Comparison of ENCODE assay signal across 25 cellular contexts in genomic region chr6:152986978-152987377, GRCh38. TPM values are rescaled to one million over a fixed set of nuclear protein-coding genes. Genes with fewer than 3 reads are reported as not detected.
DNase-seq lines count a peak whose midpoint lies in the region; ATAC-seq and TF ChIP-seq lines count a peak whose summit lies in the region.
"Had no signal": no experiment of that assay in that cellular context is flagged by ENCODE, and none has a peak within 500 bp of the region (broad histone marks: within the 10 kb centered on the region; RNA-seq: fewer than 3 reads in every experiment).

No MANE protein-coding gene starts in this region.

- no peaks in the 10 kb centered on the region for H3K27me3 ChIP-seq in sigmoid colon
- H3K27me3 ChIP-seq in PC-3 (ENCODE audit: low read length) = no peaks in the 10 kb centered on the region
- H3K27me3 ChIP-seq: BLaER1 treated with 17β-estradiol and CSF1 and Interleukin-3, amounts not matched to agents 10 nM and 100 nM; dorsolateral prefrontal cortex; stomach; tibial artery had no signal

- TF ChIP-seq CTCF in HEK293 (tag by site-specific recombination; IDR thresholded peaks at IDR 0.05) (no peak), HFFc6 (IDR thresholded peaks at IDR 0.05) (no peak), sigmoid colon (IDR thresholded peaks at IDR 0.05) (no peak), PC-3 (conservative IDR thresholded peaks at IDR 0.05; ENCODE audit: low read depth, low read length) (no peak)

- peaks cover 23% of the 10 kb centered on the region for H3K4me1 Mint-ChIP-seq in activated naive CD4-positive, alpha-beta T cell treated with anti-CD3 and anti-CD28 coated beads for 36 hours (ENCODE audit: low read depth)
- H3K4me1 Mint-ChIP-seq in activated naive CD8-positive, alpha-beta T cell (ENCODE audit: low read depth) = peaks cover 33% of the 10 kb centered on the region
- peaks cover 16 to 24% of the 10 kb centered on the region in 2 donors for H3K4me1 Mint-ChIP-seq in natural killer cell treated with Interleukin-12 subunit alpha and Interleukin-12 subunit beta and Interleukin-15 and Interleukin-18, amount 100 ng/mL, for 72 hours (ENCODE audit: low read depth in 2 of 2)
- H3K4me1 Mint-ChIP-seq in HFFc6 (ENCODE audit: low read depth) = peaks cover 13% of the 10 kb centered on the region

- H3K27me3 Mint-ChIP-seq in activated naive CD4-positive, alpha-beta T cell treated with anti-CD3 and anti-CD28 coated beads for 36 hours (ENCODE audit: low read depth) = no peaks in the 10 kb centered on the region
- H3K27me3 Mint-ChIP-seq in activated naive CD8-positive, alpha-beta T cell = no peaks in the 10 kb centered on the region
- H3K27me3 Mint-ChIP-seq in natural killer cell treated with Interleukin-12 subunit alpha and Interleukin-12 subunit beta and Interleukin-15 and Interleukin-18, amount 100 ng/mL, for 72 hours = no peaks in the 10 kb centered on the region
- H3K27me3 Mint-ChIP-seq in HFFc6 (ENCODE audit: insufficient read depth) = peaks cover 1% of the 10 kb centered on the region
- H3K27me3 Mint-ChIP-seq: central memory CD8-positive, alpha-beta T cell had no signal

- H4K20me1 ChIP-seq in PC-3 (ENCODE audit: low read length) = no peaks in the 10 kb centered on the region

- DNase-seq in activated naive CD4-positive, alpha-beta T cell treated with anti-CD3 and anti-CD28 coated beads for 36 hours = no peak
- no peak for DNase-seq in activated naive CD4-positive, alpha-beta T cell treated with anti-CD3 and anti-CD28 coated beads, Interleukin-2, amount 50 U/mL, for 16 hours
- no peak for DNase-seq in natural killer cell treated with Interleukin-12 subunit alpha and Interleukin-12 subunit beta and Interleukin-15 and Interleukin-18, amount 100 ng/mL, for 72 hours (ENCODE audit: low spot score)
- DNase-seq in HFFc6 = no peak
- no peak for DNase-seq in sigmoid colon
- DNase-seq in PC-3 = no peak
- DNase-seq: activated CD4-positive, alpha-beta T cell treated with anti-CD3 and anti-CD28 coated beads for 48 hours; activated CD8-positive, alpha-beta memory T cell treated with anti-CD3 and anti-CD28 coated beads, Interleukin-2, amount 50 U/mL, for 48 hours; activated gamma-delta T cell treated with Interleukin-2 at 50 U/mL for 16 hours; dorsolateral prefrontal cortex; GM23248; MM.1S; NCI-H1417 treated with DMSO at 0.1 percent for 48 hours; NCI-H2107; NCI-H446 treated with DMSO at 0.1 percent for 48 hours; OCI-M1; SHP77 treated with DMSO at 0.1 percent for 48 hours; stomach; tibial artery had no signal

- H3F3A ChIP-seq in PC-3 (ENCODE audit: low read length, unreplicated experiment) = no peaks in the 10 kb centered on the region

- no peak overlapping the region for H3K4me2 ChIP-seq in PC-3 (ENCODE audit: low read length)

- no peak for TF ChIP-seq POLR2A in sigmoid colon (IDR thresholded peaks at IDR 0.05)

- CTCF ChIA-PET in activated naive CD4-positive, alpha-beta T cell treated with anti-CD3 and anti-CD28 coated beads for 36 hours (lab: Charles Lee) = interaction anchor here (1.1 kb wide), 1 partner anchor 17 kb away, joined by 5 read pairs; no protein-coding TSS in a partner anchor
- CTCF ChIA-PET in HEK293 (lab: Yijun Ruan, JAX) (no interaction called here), PC-3 (lab: Charles Lee) (no interaction called here)

- no peak overlapping the region for H2AFZ ChIP-seq in PC-3 (ENCODE audit: low read length)
- H2AFZ ChIP-seq: GM23248 had no signal

- no peak for TF ChIP-seq EP300 in sigmoid colon (IDR thresholded peaks at IDR 0.05)

- no peaks in the 10 kb centered on the region for H3K9me2 ChIP-seq in PC-3 (replicated peaks; ENCODE audit: low read length)

- H3K9me3 Mint-ChIP-seq in activated naive CD4-positive, alpha-beta T cell treated with anti-CD3 and anti-CD28 coated beads for 36 hours = no peaks in the 10 kb centered on the region
- no peaks in the 10 kb centered on the region for H3K9me3 Mint-ChIP-seq in activated naive CD8-positive, alpha-beta T cell (ENCODE audit: low read depth)
- H3K9me3 Mint-ChIP-seq in natural killer cell treated with Interleukin-12 subunit alpha and Interleukin-12 subunit beta and Interleukin-15 and Interleukin-18, amount 100 ng/mL, for 72 hours = no peaks in the 10 kb centered on the region
- no peaks in the 10 kb centered on the region for H3K9me3 Mint-ChIP-seq in HFFc6
- H3K9me3 Mint-ChIP-seq: central memory CD8-positive, alpha-beta T cell had no signal

- H3K36me3 ChIP-seq in HEK293 (ENCODE audit: control insufficient read depth in 2 of 2, insufficient read depth in 1 of 2, low read length in 2 of 2) (peaks cover 12 to 44% of the 10 kb centered on the region in 2 experiments), sigmoid colon (peaks cover 0 to 23% (median 3%) of the 10 kb centered on the region in 4 donors), PC-3 (ENCODE audit: low read depth, low read length) (no peaks in the 10 kb centered on the region; the same call in 1 of the 2 replicates)
- H3K36me3 ChIP-seq: prostate gland had no signal

- H3K36me3 Mint-ChIP-seq in activated naive CD4-positive, alpha-beta T cell treated with anti-CD3 and anti-CD28 coated beads for 36 hours (ENCODE audit: low read depth) = peaks cover 35% of the 10 kb centered on the region
- no peaks in the 10 kb centered on the region for H3K36me3 Mint-ChIP-seq in activated naive CD8-positive, alpha-beta T cell
- H3K36me3 Mint-ChIP-seq in natural killer cell treated with Interleukin-12 subunit alpha and Interleukin-12 subunit beta and Interleukin-15 and Interleukin-18, amount 100 ng/mL, for 72 hours = peaks cover 13% of the 10 kb centered on the region
- H3K36me3 Mint-ChIP-seq in HFFc6 (ENCODE audit: low read depth) = peaks cover 16% of the 10 kb centered on the region; the same call in 1 of the 2 replicates

- H3K9ac ChIP-seq in PC-3 (ENCODE audit: low read length) = no peak overlapping the region
- H3K9ac ChIP-seq: BLaER1 treated with 17β-estradiol and CSF1 and Interleukin-3, amounts not matched to agents 10 nM and 100 nM; GM23248 had no signal

- peaks cover 54% of the 10 kb centered on the region for H3K79me2 ChIP-seq in PC-3 (ENCODE audit: low read length)

- 81 to 82% methylated on average over 2 of the region's 2 CpGs for WGBS in sigmoid colon, 2 donors

- H3K27ac Mint-ChIP-seq in activated naive CD4-positive, alpha-beta T cell treated with anti-CD3 and anti-CD28 coated beads for 36 hours = peak overlapping the region; percentile 25
- H3K27ac Mint-ChIP-seq in activated naive CD8-positive, alpha-beta T cell = peak overlapping the region; percentile 30
- peak overlapping the region; percentile 6 to 16 for H3K27ac Mint-ChIP-seq in natural killer cell treated with Interleukin-12 subunit alpha and Interleukin-12 subunit beta and Interleukin-15 and Interleukin-18, amount 100 ng/mL, for 72 hours
- H3K27ac Mint-ChIP-seq in HFFc6 = no peak overlapping the region

- intact Hi-C loops in activated naive CD4-positive, alpha-beta T cell treated with anti-CD3 and anti-CD28 coated beads for 36 hours (cut with micrococcal nuclease) = no loop called here
- intact Hi-C loops in sigmoid colon (cut with DNase I) = no loop called here
- intact Hi-C loops in PC-3 (cut with micrococcal nuclease) = no loop called here

- no peaks in the 10 kb centered on the region for H3K4me1 ChIP-seq in HEK293 (ENCODE audit: control insufficient read depth, insufficient read depth, low read length)
- peaks cover 0 to 22% (median 21%) of the 10 kb centered on the region in 4 donors for H3K4me1 ChIP-seq in sigmoid colon
- H3K4me1 ChIP-seq in PC-3 (ENCODE audit: insufficient read depth, low read length) = peaks cover 10% of the 10 kb centered on the region

- no peak for ATAC-seq in natural killer cell treated with Interleukin-12 subunit alpha and Interleukin-12 subunit beta and Interleukin-15 and Interleukin-18, amount 100 ng/mL, for 72 hours
- no peak for ATAC-seq in PC-3
- ATAC-seq: K562 had no signal

- POLR2A ChIA-PET in HEK293 (lab: Yijun Ruan, JAX) = interaction anchor here (1.0 to 3.4 kb wide), 3 partner anchors 9 to 15 kb away, joined by 3 to 13 read pairs (median 4); partner anchors contain the start of gene MTRF1L
- POLR2A ChIA-PET in PC-3 (lab: Charles Lee; ENCODE audit: unreplicated experiment) = no interaction called here

- H3K9me3 ChIP-seq in HEK293 (ENCODE audit: control insufficient read depth, insufficient read depth, low read depth, low read length) (no peaks in the 10 kb centered on the region), sigmoid colon (no peaks in the 10 kb centered on the region), PC-3 (ENCODE audit: low read length) (no peaks in the 10 kb centered on the region)
- H3K9me3 ChIP-seq: BLaER1 treated with 17β-estradiol and CSF1 and Interleukin-3, amounts not matched to agents 10 nM and 100 nM; prostate gland; stomach; tibial artery had no signal

- BruUV-seq in PC-3 (replicated peaks; lab: Mats Ljungman, UMichigan) = no TSS peak

- no peak overlapping the region for H3K4me3 ChIP-seq in HEK293 (ENCODE audit: low read depth, low read length)
- H3K4me3 ChIP-seq in sigmoid colon = no peak overlapping the region
- no peak overlapping the region for H3K4me3 ChIP-seq in PC-3 (ENCODE audit: low read length)
- H3K4me3 ChIP-seq: BLaER1 treated with 17β-estradiol and CSF1 and Interleukin-3, amounts not matched to agents 10 nM and 100 nM; dorsolateral prefrontal cortex; GM23248; K562; prostate gland; stomach; tibial artery had no signal

- H3K4me3 Mint-ChIP-seq in activated naive CD4-positive, alpha-beta T cell treated with anti-CD3 and anti-CD28 coated beads for 36 hours = no peak overlapping the region
- no peak overlapping the region for H3K4me3 Mint-ChIP-seq in activated naive CD8-positive, alpha-beta T cell
- no peak overlapping the region for H3K4me3 Mint-ChIP-seq in natural killer cell treated with Interleukin-12 subunit alpha and Interleukin-12 subunit beta and Interleukin-15 and Interleukin-18, amount 100 ng/mL, for 72 hours
- H3K4me3 Mint-ChIP-seq in HFFc6 = no peak overlapping the region
- H3K4me3 Mint-ChIP-seq: central memory CD8-positive, alpha-beta T cell had no signal

- H3K27ac ChIP-seq in HEK293 (ENCODE audit: extremely low read depth, low read depth, low read length) = no peak overlapping the region
- H3K27ac ChIP-seq in sigmoid colon = no peak overlapping the region
- no peak overlapping the region for H3K27ac ChIP-seq in PC-3 (ENCODE audit: low read length)
- H3K27ac ChIP-seq: BLaER1 treated with 17β-estradiol and CSF1 and Interleukin-3, amounts not matched to agents 10 nM and 100 nM; dorsolateral prefrontal cortex; GM23248; prostate gland; tibial artery had no signal

RNA-seq across cellular contexts. Expression of gene FBXO5, which starts 4.1 kb away (rescaled TPM):
- total RNA-seq in activated naive CD4-positive, alpha-beta T cell treated with anti-CD3 and anti-CD28 coated beads for 36 hours = 10 to 100 TPM; 61.4 to 62.3 TPM
- total RNA-seq in natural killer cell treated with Interleukin-12 subunit alpha and Interleukin-12 subunit beta and Interleukin-15 and Interleukin-18, amount 100 ng/mL, for 72 hours = 10 to 100 TPM; 26.3 to 33.9 TPM
- total RNA-seq in HFFc6 (2021; fragmentation: NEBNext Ultra II Directional; extraction: Animal tissue kit (Norgen Biotek cat#: 25700)) = 10 to 100 TPM; 12.7 to 26.9 (median 23.7) TPM
- total RNA-seq in sigmoid colon (1 to 10 TPM; 1.9 to 6.4 (median 2.7) TPM), PC-3 (2014; rRNA removed) (11.5 and 16.8 TPM in 2 replicates)
- 1 to 10 TPM; 1.8 to 5.4 (median 3.7) TPM for polyA plus RNA-seq in sigmoid colon

RNA-seq across cellular contexts. Expression of gene MTRF1L, which starts 15.5 kb away (rescaled TPM):
- total RNA-seq in activated naive CD4-positive, alpha-beta T cell treated with anti-CD3 and anti-CD28 coated beads for 36 hours = 10 to 100 TPM; 11.6 to 12.0 TPM
- 10 to 100 TPM; 23.6 to 30.8 TPM for total RNA-seq in natural killer cell treated with Interleukin-12 subunit alpha and Interleukin-12 subunit beta and Interleukin-15 and Interleukin-18, amount 100 ng/mL, for 72 hours
- total RNA-seq in HFFc6 (2021; fragmentation: NEBNext Ultra II Directional; extraction: Animal tissue kit (Norgen Biotek cat#: 25700)) = 10 to 100 TPM; 25.1 to 33.4 (median 28.0) TPM
- total RNA-seq in sigmoid colon (10 to 100 TPM; 14.3 to 25.3 (median 18.5) TPM), PC-3 (2014; rRNA removed) (12.7 and 19.1 TPM in 2 replicates)
- 10 to 100 TPM in 2 of 3 donors, 1 to 10 TPM in 1; 9.8 to 22.8 (median 19.9) TPM for polyA plus RNA-seq in sigmoid colon
